29 cellular contexts compared by ENCODE assay signal in genomic region chr12:38638401-38638800, GRCh38.
"Had no signal": no experiment of that assay in that cellular context is flagged by ENCODE, and none has a peak within 500 bp of the region (broad histone marks: within the 10 kb centered on the region; RNA-seq: fewer than 3 reads in every experiment).

No MANE protein-coding gene starts in this region.

- ATAC-seq: activated CD4-positive, CD25-positive, alpha-beta regulatory T cell treated with anti-CD3 and anti-CD28 coated beads, Interleukin-2, amount 50 U/mL, for 24 hours; activated CD8-positive, alpha-beta T cell treated with anti-CD3 and anti-CD28 coated beads for 36 hours; activated T-cell treated with anti-CD3 and anti-CD28 coated beads, Interleukin-2, amount 50 U/mL, for 4 hours; activated T-helper 17 cell treated with anti-CD3 and anti-CD28 coated beads, Interleukin-2, amount 50 U/mL, for 72 hours; foreskin keratinocyte; gastrocnemius medialis; T-helper 17 cell had no signal

- H3K27ac Mint-ChIP-seq: activated B cell treated with CpG ODN at 0.5 μM for 24 hours; activated CD8-positive, alpha-beta T cell treated with anti-CD3 and anti-CD28 coated beads for 36 hours; activated naive CD8-positive, alpha-beta T cell; activated T-helper 17 cell treated with anti-CD3 and anti-CD28 coated beads, Interleukin-2, amount 50 U/mL, for 72 hours; T-helper 17 cell; T-helper 2 cell treated with Interferon-gamma antibody and Interleukin-4, amounts not matched to agents 5 μg/mL and 100 μg/mL, for 36 hours had no signal

- H3K36me3 Mint-ChIP-seq: activated naive CD8-positive, alpha-beta T cell had no signal

- DNase-seq: activated B cell treated with CpG ODN at 0.5 μM for 24 hours; activated CD4-positive, alpha-beta T cell treated with anti-CD3 and anti-CD28 coated beads for 48 hours; activated CD4-positive, alpha-beta T cell treated with anti-CD3 and anti-CD28 coated beads, Interleukin-2, amount 50 U/mL, for 1 hour; activated CD4-positive, alpha-beta T cell treated with anti-CD3 and anti-CD28 coated beads, Interleukin-2, amount 50 U/mL, for 48 hours; activated CD8-positive, alpha-beta memory T cell treated with anti-CD3 and anti-CD28 coated beads for 24 hours; activated CD8-positive, alpha-beta T cell treated with anti-CD3 and anti-CD28 coated beads for 36 hours; activated effector memory CD4-positive, alpha-beta T cell treated with Interleukin-2 at 50 U/mL for 16 hours; activated gamma-delta T cell treated with Interleukin-2 at 50 U/mL for 16 hours; activated naive CD4-positive, alpha-beta T cell treated with anti-CD3 and anti-CD28 coated beads, Interleukin-2, amount 50 U/mL, for 16 hours; activated naive CD4-positive, alpha-beta T cell treated with Interleukin-2 at 50 U/mL for 16 hours; activated T-cell treated with anti-CD3 and anti-CD28 coated beads, Interleukin-2, amount 50 U/mL, for 4 hours; amniotic stem cell; anterior cingulate cortex; brain microvascular endothelial cell; caudate nucleus; effector CD8-positive, alpha-beta T cell; erythroblast; foreskin keratinocyte; gastrocnemius medialis; glutamatergic neuron; T-helper 1 cell; T-helper 17 cell; T1000; WERI-Rb-1 had no signal

- H3K4me3 ChIP-seq: esophagus muscularis mucosa, gastrocnemius medialis had no signal

- H3K27me3 Mint-ChIP-seq: activated B cell treated with CpG ODN at 0.5 μM for 24 hours; activated CD8-positive, alpha-beta T cell treated with anti-CD3 and anti-CD28 coated beads for 36 hours; activated naive CD8-positive, alpha-beta T cell; activated T-helper 17 cell treated with anti-CD3 and anti-CD28 coated beads, Interleukin-2, amount 50 U/mL, for 72 hours; T-helper 17 cell had no signal

- H3K27ac ChIP-seq: brain microvascular endothelial cell, esophagus muscularis mucosa, foreskin keratinocyte, gastrocnemius medialis, WERI-Rb-1 had no signal

- H3K36me3 ChIP-seq: brain microvascular endothelial cell, esophagus muscularis mucosa, gastrocnemius medialis, WERI-Rb-1 had no signal

- H3K4me3 Mint-ChIP-seq: activated B cell treated with CpG ODN at 0.5 μM for 24 hours; activated CD8-positive, alpha-beta T cell treated with anti-CD3 and anti-CD28 coated beads for 36 hours; activated naive CD8-positive, alpha-beta T cell; activated T-cell treated with anti-CD3 and anti-CD28 coated beads, Interleukin-2, amount 50 U/mL, for 4 hours; activated T-helper 17 cell treated with anti-CD3 and anti-CD28 coated beads, Interleukin-2, amount 50 U/mL, for 72 hours; T-helper 17 cell; T-helper 2 cell treated with Interferon-gamma antibody and Interleukin-4, amounts not matched to agents 5 μg/mL and 100 μg/mL, for 36 hours had no signal

- H3K9me3 ChIP-seq: esophagus muscularis mucosa, gastrocnemius medialis had no signal

- H3K4me1 Mint-ChIP-seq: activated B cell treated with CpG ODN at 0.5 μM for 24 hours; activated T-helper 17 cell treated with anti-CD3 and anti-CD28 coated beads, Interleukin-2, amount 50 U/mL, for 72 hours; T-helper 17 cell had no signal

- H3K27me3 ChIP-seq: brain microvascular endothelial cell, esophagus muscularis mucosa, foreskin keratinocyte, gastrocnemius medialis had no signal

- H3K4me1 ChIP-seq: esophagus muscularis mucosa, foreskin keratinocyte, gastrocnemius medialis had no signal
